ENCODE assay signal across 8 cellular contexts in the genomic region with DNA sequence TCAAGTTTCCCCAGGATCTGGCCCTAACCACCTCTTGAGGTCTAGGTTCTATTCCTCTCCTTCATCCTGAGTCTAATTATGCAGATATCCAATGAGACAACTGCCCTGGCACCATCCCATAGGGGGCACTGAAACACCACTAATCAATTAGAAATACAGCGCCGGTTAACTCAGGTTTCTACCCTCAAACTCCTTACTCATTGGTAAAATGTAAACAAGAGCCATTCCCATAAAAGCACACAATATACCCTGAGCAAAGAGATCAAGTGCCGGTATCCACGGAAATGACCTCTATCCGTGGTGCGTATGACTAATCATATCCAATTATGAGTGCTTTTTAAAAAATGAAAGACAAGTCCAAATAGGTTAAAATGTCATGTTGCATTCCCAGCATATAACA.
A peak's percentile ranks its signal among the peaks of the same experiment; 100 is the strongest.
DNase-seq lines count a peak whose midpoint lies in the region; ATAC-seq and TF ChIP-seq lines count a peak whose summit lies in the region.

No MANE protein-coding gene starts in this region.

- TF ChIP-seq CTCF in epithelial cell of esophagus (IDR thresholded peaks at IDR 0.05; ENCODE audit: insufficient read depth, low read depth, low read length, missing control alignments) = peak; percentile 60

- H3K27me3 Mint-ChIP-seq in naive B cell = peaks cover 5 to 9% (median 6%) of the 10 kb centered on the region in 3 donors

- DNase-seq in DMS153 treated with DMSO at 0.1 percent for 48 hours (lab: John Stamatoyannopoulos, UW; ENCODE audit: unreplicated experiment) (peak; percentile 84), NOMO-1 treated with dmso at 0.1 percent for 144 hours (lab: John Stamatoyannopoulos, UW; ENCODE audit: unreplicated experiment) (peak; percentile 20), epithelial cell of esophagus (ENCODE audit: low read depth) (peak; percentile 79), naive B cell (peak; percentile 62)
- peak; percentile 55 for DNase-seq in activated CD8-positive, alpha-beta memory T cell treated with anti-CD3 and anti-CD28 coated beads, Interleukin-2, amount 50 U/mL, for 48 hours
- DNase-seq in stimulated activated naive CD4-positive, alpha-beta T cell treated with Interleukin-2 at 50 U/mL for 16 hours (lab: John Stamatoyannopoulos, UW) = peak; percentile 20

- no peak overlapping the region for H3K4me3 Mint-ChIP-seq in naive B cell

- no peak overlapping the region for H3K4me3 ChIP-seq in epithelial cell of esophagus (ENCODE audit: low read length)

- peaks cover 3 to 8% (median 5%) of the 10 kb centered on the region in 3 donors for H3K4me1 Mint-ChIP-seq in naive B cell

- no peaks in the 10 kb centered on the region for H3K36me3 Mint-ChIP-seq in naive B cell

- H3K27ac Mint-ChIP-seq in naive B cell = peak overlapping the region in 4 of 6 donors; percentile 24 to 85 (median 44)

- no peaks in the 10 kb centered on the region for H3K9me3 Mint-ChIP-seq in naive B cell

- peak; percentile 61 for ATAC-seq in HG02885 (IDR thresholded peaks at IDR 0.05; ENCODE audit: poor library complexity, unreplicated experiment)
- peak; percentile 96 for ATAC-seq in naive B cell (ENCODE audit: low read depth in 2 of 2)
- ATAC-seq in GM18858 (IDR thresholded peaks at IDR 0.05; ENCODE audit: unreplicated experiment) = no peak

Comparison
In these comparisons a context has a peak if more than half of its experiments do, and no peak if none do; other contexts are left out.
1. DNase-seq: peak in every context shown above with its lines; median percentile 84 in DMS153 treated with DMSO at 0.1 percent for 48 hours; 79 in epithelial cell of esophagus; 62 in naive B cell; 55 in activated CD8-positive, alpha-beta memory T cell treated with anti-CD3 and anti-CD28 coated beads, Interleukin-2, amount 50 U/mL, for 48 hours; 20 in NOMO-1 treated with dmso at 0.1 percent for 144 hours; 20 in stimulated activated naive CD4-positive, alpha-beta T cell treated with Interleukin-2 at 50 U/mL for 16 hours.